Comparison of ENCODE assay signal across 13 cellular contexts in the genomic region with DNA sequence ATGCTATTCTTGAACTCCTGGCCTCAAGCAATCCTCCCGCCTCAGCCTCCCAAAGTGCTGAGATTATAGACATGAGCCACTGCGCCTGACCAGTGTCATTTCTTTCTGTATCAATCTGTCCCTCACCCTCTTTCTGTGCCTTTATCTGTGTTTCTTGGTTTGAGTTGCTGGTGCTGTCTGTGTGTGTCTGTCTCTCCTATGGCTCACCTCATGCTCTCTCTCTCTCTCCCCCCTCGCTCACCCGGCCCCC. TPM values are rescaled to one million over a fixed set of nuclear protein-coding genes. Genes with fewer than 3 reads are reported as not detected.
DNase-seq lines count a peak whose midpoint lies in the region; ATAC-seq and TF ChIP-seq lines count a peak whose summit lies in the region.
"Had no signal": no experiment of that assay in that cellular context is flagged by ENCODE, and none has a peak within 500 bp of the region (broad histone marks: within the 10 kb centered on the region; RNA-seq: fewer than 3 reads in every experiment).

No MANE protein-coding gene starts in this region.

- CTCF ChIA-PET in activated naive CD4-positive, alpha-beta T cell treated with anti-CD3 and anti-CD28 coated beads, Interleukin-2, amount 10 ng/mL, durations not matched to agents 7 days and 5 days (lab: Charles Lee): no interaction called here

- no peaks in the 10 kb centered on the region for H3K36me3 Mint-ChIP-seq in activated naive CD4-positive, alpha-beta T cell treated with anti-CD3 and anti-CD28 coated beads, Interleukin-2, amount 50 U/mL, for 72 hours
- no peaks in the 10 kb centered on the region for H3K36me3 Mint-ChIP-seq in activated naive CD4-positive, alpha-beta T cell treated with anti-CD3 and anti-CD28 coated beads, Interleukin-2, amount 10 ng/mL, durations not matched to agents 7 days and 5 days
- H3K36me3 Mint-ChIP-seq in activated naive CD8-positive, alpha-beta T cell treated with anti-CD3 and anti-CD28 coated beads for 36 hours: no peaks in the 10 kb centered on the region
- no peaks in the 10 kb centered on the region for H3K36me3 Mint-ChIP-seq in mesothelial cell of epicardium
- no peaks in the 10 kb centered on the region for H3K36me3 Mint-ChIP-seq in type B pancreatic cell

- peaks cover 55% of the 10 kb centered on the region for H3K27me3 Mint-ChIP-seq in activated naive CD4-positive, alpha-beta T cell treated with anti-CD3 and anti-CD28 coated beads, Interleukin-2, amount 10 ng/mL, durations not matched to agents 7 days and 5 days
- H3K27me3 Mint-ChIP-seq in activated naive CD8-positive, alpha-beta T cell treated with anti-CD3 and anti-CD28 coated beads for 36 hours: peaks cover 27% of the 10 kb centered on the region
- peaks cover 2% of the 10 kb centered on the region for H3K27me3 Mint-ChIP-seq in mesothelial cell of epicardium (ENCODE audit: low read depth)
- peaks cover 10% of the 10 kb centered on the region for H3K27me3 Mint-ChIP-seq in type B pancreatic cell

- no peak for TF ChIP-seq CTCF in mesothelial cell of epicardium (IDR thresholded peaks at IDR 0.05; ENCODE audit: unreplicated experiment)
- no peak for TF ChIP-seq CTCF in type B pancreatic cell (conservative IDR thresholded peaks at IDR 0.05)

- no peaks in the 10 kb centered on the region for H3K9me3 Mint-ChIP-seq in activated naive CD4-positive, alpha-beta T cell treated with anti-CD3 and anti-CD28 coated beads, Interleukin-2, amount 50 U/mL, for 72 hours
- no peaks in the 10 kb centered on the region for H3K9me3 Mint-ChIP-seq in activated naive CD4-positive, alpha-beta T cell treated with anti-CD3 and anti-CD28 coated beads, Interleukin-2, amount 10 ng/mL, durations not matched to agents 7 days and 5 days
- H3K9me3 Mint-ChIP-seq in activated naive CD8-positive, alpha-beta T cell treated with anti-CD3 and anti-CD28 coated beads for 36 hours: no peaks in the 10 kb centered on the region
- H3K9me3 Mint-ChIP-seq in mesothelial cell of epicardium: no peaks in the 10 kb centered on the region
- H3K9me3 Mint-ChIP-seq in type B pancreatic cell: no peaks in the 10 kb centered on the region

- peak; percentile 75 to 86 for ATAC-seq in activated naive CD4-positive, alpha-beta T cell treated with anti-CD3 and anti-CD28 coated beads, Interleukin-2, amount 50 U/mL, for 72 hours

- no peak overlapping the region for H3K4me3 Mint-ChIP-seq in activated naive CD4-positive, alpha-beta T cell treated with anti-CD3 and anti-CD28 coated beads, Interleukin-2, amount 10 ng/mL, durations not matched to agents 7 days and 5 days
- H3K4me3 Mint-ChIP-seq in activated naive CD8-positive, alpha-beta T cell treated with anti-CD3 and anti-CD28 coated beads for 36 hours: peak overlapping the region; percentile 52
- H3K4me3 Mint-ChIP-seq in mesothelial cell of epicardium (peak overlapping the region; percentile 60), type B pancreatic cell (peak overlapping the region; percentile 7)

- peak overlapping the region; percentile 32 to 54 for H3K27ac Mint-ChIP-seq in activated naive CD4-positive, alpha-beta T cell treated with anti-CD3 and anti-CD28 coated beads, Interleukin-2, amount 50 U/mL, for 72 hours
- no peak overlapping the region for H3K27ac Mint-ChIP-seq in activated naive CD4-positive, alpha-beta T cell treated with anti-CD3 and anti-CD28 coated beads, Interleukin-2, amount 10 ng/mL, durations not matched to agents 7 days and 5 days
- H3K27ac Mint-ChIP-seq in activated naive CD8-positive, alpha-beta T cell treated with anti-CD3 and anti-CD28 coated beads for 36 hours: peak overlapping the region; percentile 61
- peak overlapping the region; percentile 43 for H3K27ac Mint-ChIP-seq in mesothelial cell of epicardium
- peak overlapping the region; percentile 20 for H3K27ac Mint-ChIP-seq in type B pancreatic cell

- no peak for DNase-seq in activated naive CD4-positive, alpha-beta T cell treated with anti-CD3 and anti-CD28 coated beads, Interleukin-2, amount 50 U/mL, for 72 hours (ENCODE audit: low spot score in 2 of 2)
- no peak for DNase-seq in activated naive CD4-positive, alpha-beta T cell treated with anti-CD3 and anti-CD28 coated beads, Interleukin-2, amount 10 ng/mL, durations not matched to agents 7 days and 5 days
- no peak for DNase-seq in activated naive CD8-positive, alpha-beta T cell treated with anti-CD3 and anti-CD28 coated beads for 36 hours
- DNase-seq in mesothelial cell of epicardium (ENCODE audit: low spot score in 2 of 2, unreplicated experiment in 2 of 2) (no peak), type B pancreatic cell (ENCODE audit: extremely low spot score, unreplicated experiment) (no peak), T1000 (lab: John Stamatoyannopoulos, UW) (no peak), NCI-H446 (lab: John Stamatoyannopoulos, UW) (no peak), DMS79 treated with DMSO at 0.1 percent for 48 hours (lab: John Stamatoyannopoulos, UW) (no peak)
- DNase-seq: cerebellar nuclear complex, NCI-H2029 had no signal

- peaks cover 18% of the 10 kb centered on the region for H3K4me1 Mint-ChIP-seq in activated naive CD4-positive, alpha-beta T cell treated with anti-CD3 and anti-CD28 coated beads, Interleukin-2, amount 10 ng/mL, durations not matched to agents 7 days and 5 days
- peaks cover 12% of the 10 kb centered on the region for H3K4me1 Mint-ChIP-seq in activated naive CD8-positive, alpha-beta T cell treated with anti-CD3 and anti-CD28 coated beads for 36 hours
- H3K4me1 Mint-ChIP-seq in mesothelial cell of epicardium: peaks cover 11% of the 10 kb centered on the region
- peaks cover 28% of the 10 kb centered on the region for H3K4me1 Mint-ChIP-seq in type B pancreatic cell (ENCODE audit: unreplicated experiment)

RNA-seq across cellular contexts. Expression of gene IRF2BP1, which starts 9.9 kb away (rescaled TPM):
- total RNA-seq in activated naive CD4-positive, alpha-beta T cell treated with anti-CD3 and anti-CD28 coated beads, Interleukin-2, amount 50 U/mL, for 72 hours: 10 to 100 TPM; 14.9 to 15.6 TPM
- total RNA-seq in activated naive CD8-positive, alpha-beta T cell treated with anti-CD3 and anti-CD28 coated beads for 36 hours: 10 to 100 TPM; 18.5 to 19.5 TPM
- total RNA-seq in mesothelial cell of epicardium (33.8 to 34.6 TPM (median 34.1 TPM) in 3 replicates), type B pancreatic cell (ENCODE audit: low replicate concordance) (25.5 and 32.2 TPM in 2 replicates)

RNA-seq across cellular contexts. Expression of gene FOXA3, which starts 12.0 kb away (rescaled TPM):
- 1 to 10 TPM in 1 of 2 donors, under 1 TPM in 1; 0.46 to 1.3 TPM for total RNA-seq in activated naive CD4-positive, alpha-beta T cell treated with anti-CD3 and anti-CD28 coated beads, Interleukin-2, amount 50 U/mL, for 72 hours
- under 1 TPM; 0.28 to 0.39 TPM for total RNA-seq in activated naive CD8-positive, alpha-beta T cell treated with anti-CD3 and anti-CD28 coated beads for 36 hours
- total RNA-seq in mesothelial cell of epicardium (not detected in 3 replicates), type B pancreatic cell (ENCODE audit: low replicate concordance) (3.3 and 5.0 TPM in 2 replicates)
- total RNA-seq: glomerular endothelial cell, pulmonary artery endothelial cell, RPMI7951 had no signal

RNA-seq across cellular contexts. Expression of gene SYMPK, which starts 13.1 kb away (rescaled TPM):
- total RNA-seq in activated naive CD4-positive, alpha-beta T cell treated with anti-CD3 and anti-CD28 coated beads, Interleukin-2, amount 50 U/mL, for 72 hours: 100 to 1,000 TPM in 1 of 2 donors, 10 to 100 TPM in 1; 85.8 to 118 TPM
- 100 to 1,000 TPM; 104 to 109 TPM for total RNA-seq in activated naive CD8-positive, alpha-beta T cell treated with anti-CD3 and anti-CD28 coated beads for 36 hours
- total RNA-seq in mesothelial cell of epicardium (89.3 to 93.4 TPM (median 92.6 TPM) in 3 replicates), type B pancreatic cell (ENCODE audit: low replicate concordance) (66.7 and 93.0 TPM in 2 replicates)

RNA-seq across cellular contexts. Expression of gene MYPOP, which starts 26.3 kb away (rescaled TPM):
- total RNA-seq in activated naive CD4-positive, alpha-beta T cell treated with anti-CD3 and anti-CD28 coated beads, Interleukin-2, amount 50 U/mL, for 72 hours: 1 to 10 TPM; 8.3 to 9.1 TPM
- total RNA-seq in activated naive CD8-positive, alpha-beta T cell treated with anti-CD3 and anti-CD28 coated beads for 36 hours: 1 to 10 TPM; 3.9 TPM
- 10.4 to 11.5 TPM (median 10.9 TPM) in 3 replicates for total RNA-seq in mesothelial cell of epicardium
- total RNA-seq in type B pancreatic cell (ENCODE audit: low replicate concordance): 8.0 and 8.5 TPM in 2 replicates

RNA-seq across cellular contexts. Expression of gene NANOS2, which starts 38.5 kb away (rescaled TPM):
- not detected for total RNA-seq in activated naive CD4-positive, alpha-beta T cell treated with anti-CD3 and anti-CD28 coated beads, Interleukin-2, amount 50 U/mL, for 72 hours
- not detected for total RNA-seq in activated naive CD8-positive, alpha-beta T cell treated with anti-CD3 and anti-CD28 coated beads for 36 hours
- not detected in 3 replicates for total RNA-seq in mesothelial cell of epicardium
- not detected in 2 replicates for total RNA-seq in type B pancreatic cell (ENCODE audit: low replicate concordance)
- total RNA-seq: glomerular endothelial cell, pulmonary artery endothelial cell, RPMI7951 had no signal
